16 cellular contexts compared by ENCODE assay signal in genomic region chr2:236787885-236788284, GRCh38.
DNase-seq lines count a peak whose midpoint lies in the region; ATAC-seq and TF ChIP-seq lines count a peak whose summit lies in the region.
"Had no signal": no experiment of that assay in that cellular context is flagged by ENCODE, and none has a peak within 500 bp of the region (broad histone marks: within the 10 kb centered on the region; RNA-seq: fewer than 3 reads in every experiment).

No MANE protein-coding gene starts in this region.

- ATAC-seq in HG02623 (IDR thresholded peaks at IDR 0.05; ENCODE audit: unreplicated experiment) (no peak), GM19395 (IDR thresholded peaks at IDR 0.05; ENCODE audit: unreplicated experiment) (no peak)
- ATAC-seq: esophagus mucosa had no signal

- no peak overlapping the region for H3K27ac ChIP-seq in HL-60 (replicated peaks)
- H3K27ac ChIP-seq: brain microvascular endothelial cell, neutrophil, suprapubic skin had no signal

- H3K27me3 ChIP-seq in HL-60 (ENCODE audit: insufficient read depth, poor library complexity, severe bottlenecking), result no peaks in the 10 kb centered on the region
- H3K27me3 ChIP-seq: suprapubic skin had no signal

- DNase-seq in HL-60 (ENCODE audit: low read depth in 1 of 2, low spot score in 1 of 2), result peak; percentile 3 to 60
- DNase-seq in NOMO-1 treated with DMSO at 0.1 percent for 48 hours (lab: John Stamatoyannopoulos, UW; ENCODE audit: unreplicated experiment), result peak; percentile 99
- DNase-seq in germinal center (ENCODE audit: low spot score), result peak; percentile 24
- DNase-seq in putamen (ENCODE audit: low spot score), result peak; percentile 73
- DNase-seq in NCI-H2081 (lab: John Stamatoyannopoulos, UW), result no peak
- DNase-seq in COLO668 (lab: John Stamatoyannopoulos, UW; ENCODE audit: unreplicated experiment), result no peak
- DNase-seq: activated naive CD8-positive, alpha-beta T cell treated with anti-CD3 and anti-CD28 coated beads for 36 hours; brain microvascular endothelial cell; mesendoderm; NCI-H1105 treated with DMSO at 0.1 percent for 48 hours; T-helper 1 cell had no signal

- TF ChIP-seq CTCF in HL-60 (IDR thresholded peaks at IDR 0.05; ENCODE audit: insufficient read depth, low read length), result no peak

- H3K4me3 ChIP-seq in HL-60 (replicated peaks; ENCODE audit: insufficient read depth, low read length), result no peak overlapping the region
- H3K4me3 ChIP-seq: suprapubic skin had no signal

Comparison
In these comparisons a context has a peak if more than half of its experiments do, and no peak if none do; other contexts are left out.
1. DNase-seq: peak in HL-60 (2 of 2), NOMO-1 treated with DMSO at 0.1 percent for 48 hours (single experiment), germinal center (single experiment) and putamen (single experiment); none in NCI-H2081 (0 of 2) and COLO668 (single experiment).